Comparison of ENCODE assay signal across 8 cellular contexts in the genomic region with DNA sequence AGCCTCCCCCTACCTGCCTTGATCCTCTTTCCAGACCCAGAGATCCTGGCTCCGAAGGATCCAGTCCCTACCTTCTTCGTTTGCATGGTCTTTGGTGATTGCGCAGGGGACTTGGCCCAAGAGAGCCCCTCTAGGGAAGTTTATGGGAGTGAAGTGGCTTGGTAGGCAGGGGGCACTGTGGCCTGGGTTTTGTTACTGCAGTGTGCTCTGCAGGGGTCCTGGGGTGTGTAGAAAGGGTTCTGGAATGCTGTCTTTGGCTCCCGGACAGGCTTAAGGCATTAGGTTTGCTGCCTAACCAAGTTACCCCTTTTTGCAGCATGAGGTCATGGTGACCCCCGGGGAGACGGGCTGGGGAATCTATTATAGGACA. TPM values are rescaled to one million over a fixed set of nuclear protein-coding genes. Genes with fewer than 3 reads are reported as not detected.
A peak's percentile ranks its signal among the peaks of the same experiment; 100 is the strongest.
DNase-seq lines count a peak whose midpoint lies in the region; ATAC-seq and TF ChIP-seq lines count a peak whose summit lies in the region.

No MANE protein-coding gene starts in this region.

- H4K20me1 ChIP-seq in SK-N-SH (ENCODE audit: insufficient read depth) = peaks cover 20% of the 10 kb centered on the region

- peaks cover 15% of the 10 kb centered on the region for H3K36me3 Mint-ChIP-seq in activated CD4-positive, alpha-beta memory T cell treated with anti-CD3 and anti-CD28 coated beads for 36 hours

- peaks cover 38% of the 10 kb centered on the region for H3K79me2 ChIP-seq in SK-N-SH (ENCODE audit: insufficient read depth)

- intact Hi-C loops in activated CD4-positive, alpha-beta memory T cell treated with anti-CD3 and anti-CD28 coated beads for 36 hours (cut with micrococcal nuclease) = loop anchor here (1.0 to 5.0 kb wide), 3 partner anchors 14 to 148 kb away; no protein-coding TSS in a partner anchor

- H3K4me1 Mint-ChIP-seq in activated CD4-positive, alpha-beta memory T cell treated with anti-CD3 and anti-CD28 coated beads for 36 hours (ENCODE audit: low read depth) = peaks cover 60% of the 10 kb centered on the region

- H3K27me3 Mint-ChIP-seq in activated CD4-positive, alpha-beta memory T cell treated with anti-CD3 and anti-CD28 coated beads for 36 hours = no peaks in the 10 kb centered on the region

- H3K9me3 Mint-ChIP-seq in activated CD4-positive, alpha-beta memory T cell treated with anti-CD3 and anti-CD28 coated beads for 36 hours = no peaks in the 10 kb centered on the region

- H3K36me3 ChIP-seq in SK-N-SH (replicated peaks in 1 of 2; ENCODE audit: control insufficient read depth in 1 of 2, insufficient read depth in 2 of 2, low read length in 1 of 2) (peaks cover 24 to 31% of the 10 kb centered on the region in 2 experiments), iPS-15b (ENCODE audit: control insufficient read depth, insufficient read depth, low read length) (peaks cover 23% of the 10 kb centered on the region), stomach smooth muscle (ENCODE audit: control insufficient read depth in 2 of 2, insufficient read depth in 2 of 2, low read length in 2 of 2) (peaks cover 20 to 32% of the 10 kb centered on the region in 2 donors)

- peak overlapping the region; percentile 71 for H3K4me3 Mint-ChIP-seq in activated CD4-positive, alpha-beta memory T cell treated with anti-CD3 and anti-CD28 coated beads for 36 hours

- TF ChIP-seq EP300 in SK-N-SH (IDR thresholded peaks at IDR 0.05; ENCODE audit: borderline replicate concordance in 1 of 2, low read depth in 1 of 2, low read length in 1 of 2) = no peak

- peak overlapping the region; percentile 91 for H3K4me2 ChIP-seq in SK-N-SH

- CTCF ChIA-PET in SK-N-SH (lab: Yijun Ruan, JAX) = interaction anchor here (0.6 to 6.3 kb wide), 10 partner anchors 6 to 150 kb away, joined by 3 to 99 read pairs (median 5); partner anchors contain the start of gene HAX1
- CTCF ChIA-PET in activated CD4-positive, alpha-beta memory T cell treated with anti-CD3 and anti-CD28 coated beads for 36 hours (lab: Charles Lee) = interaction anchor here (1.0 to 9.6 kb wide), 9 partner anchors 9 to 217 kb away, joined by 3 to 120 read pairs (median 5); no protein-coding TSS in a partner anchor

- H3F3A ChIP-seq in SK-N-SH (replicated peaks; ENCODE audit: insufficient read depth) = peaks cover 11% of the 10 kb centered on the region

- no peaks in the 10 kb centered on the region for H3K9me2 ChIP-seq in SK-N-SH

- 92% methylated on average over 6 of the region's 6 CpGs for WGBS in SK-N-SH (ENCODE audit: low lambda C conversion rate)

- TF ChIP-seq RAD21 in SK-N-SH (IDR thresholded peaks at IDR 0.05; ENCODE audit: low read length) = no peak

- peak overlapping the region; percentile 74 for H3K27ac Mint-ChIP-seq in activated CD4-positive, alpha-beta memory T cell treated with anti-CD3 and anti-CD28 coated beads for 36 hours

- DNase-seq in SK-N-SH (peak; percentile 44), HuH-7.5 (ENCODE audit: low spot score) (no peak), NCI-H2081 (lab: John Stamatoyannopoulos, UW) (no peak), foreskin melanocyte (no peak)
- DNase-seq in activated CD4-positive, alpha-beta memory T cell treated with anti-CD3 and anti-CD28 coated beads for 36 hours = no peak

- no peak for ATAC-seq in SK-N-SH treated with all-trans-retinoic acid at 6 μM for 48 hours

- H3K27me3 ChIP-seq in SK-N-SH (ENCODE audit: insufficient read depth) = no peaks in the 10 kb centered on the region
- H3K27me3 ChIP-seq in iPS-15b (ENCODE audit: control insufficient read depth, insufficient read depth, low read length) = no peaks in the 10 kb centered on the region
- H3K27me3 ChIP-seq in stomach smooth muscle (ENCODE audit: control insufficient read depth in 1 of 2, insufficient read depth in 2 of 2, low read length in 2 of 2) = no peaks in the 10 kb centered on the region

- H3K4me1 ChIP-seq in SK-N-SH (ENCODE audit: control insufficient read depth in 1 of 2, insufficient read depth in 2 of 2, low read depth in 1 of 2, low read length in 1 of 2) (peaks cover 21 to 35% of the 10 kb centered on the region in 2 experiments; a peak in 3 of 4 replicates), iPS-15b (ENCODE audit: control insufficient read depth, insufficient read depth, low read length) (peaks cover 30% of the 10 kb centered on the region), stomach smooth muscle (ENCODE audit: control insufficient read depth, insufficient read depth, low read length) (peaks cover 46% of the 10 kb centered on the region)

- peak; percentile 40 for TF ChIP-seq CTCF in SK-N-SH (IDR thresholded peaks at IDR 0.05)

- POLR2A ChIA-PET in SK-N-SH (lab: Yijun Ruan, JAX) = interaction anchor here (0.9 to 1.3 kb wide), 2 partner anchors 23 to 108 kb away, joined by 3 to 4 read pairs; partner anchors contain the start of gene UBAP2L
- POLR2A ChIA-PET in activated CD4-positive, alpha-beta memory T cell treated with anti-CD3 and anti-CD28 coated beads for 36 hours (lab: Charles Lee) = interaction anchor here (1.1 to 1.8 kb wide), 3 partner anchors 13 to 56 kb away, joined by 4 to 5 read pairs (median 4); no protein-coding TSS in a partner anchor

- H3K27ac ChIP-seq in SK-N-SH (ENCODE audit: low read depth in 2 of 2, low read length in 1 of 2) = no peak overlapping the region
- peak overlapping the region; percentile 69 for H3K27ac ChIP-seq in stomach smooth muscle (ENCODE audit: low read length)

- H2AFZ ChIP-seq in SK-N-SH (ENCODE audit: low read depth) = no peak overlapping the region

- H3K9me3 ChIP-seq in SK-N-SH (no peaks in the 10 kb centered on the region), iPS-15b (ENCODE audit: control insufficient read depth, insufficient read depth, low read length) (no peaks in the 10 kb centered on the region), stomach smooth muscle (ENCODE audit: control insufficient read depth in 2 of 2, low read length in 2 of 2) (no peaks in the 10 kb centered on the region)

- no peak overlapping the region for H3K9ac ChIP-seq in SK-N-SH
- peak overlapping the region; percentile 54 for H3K9ac ChIP-seq in iPS-15b (ENCODE audit: low read depth, low read length)
- peak overlapping the region; percentile 36 to 46 for H3K9ac ChIP-seq in stomach smooth muscle (ENCODE audit: low read length in 2 of 2)

- H3K4me3 ChIP-seq in SK-N-SH (ENCODE audit: low read depth in 2 of 2, low read length in 1 of 2) (peak overlapping the region; percentile 49 to 57; a peak in 3 of 4 replicates), iPS-15b (ENCODE audit: low read depth, low read length) (peak overlapping the region; percentile 67), stomach smooth muscle (ENCODE audit: low read length in 2 of 2) (peak overlapping the region; percentile 26 to 91)

TF ChIP-seq in SK-N-SH, 30 proteins besides CTCF, POLR2A, EP300 and RAD21 (continues in another document):
- TF ChIP-seq SIN3A (IDR thresholded peaks at IDR 0.05; ENCODE audit: borderline replicate concordance, low read depth, low read length) (no peak), GATA2 (CRISPR knock-in tag; IDR thresholded peaks at IDR 0.05) (no peak), FOXM1 (IDR thresholded peaks at IDR 0.05; ENCODE audit: low read depth) (no peak)
- TF ChIP-seq, protein P1, sequence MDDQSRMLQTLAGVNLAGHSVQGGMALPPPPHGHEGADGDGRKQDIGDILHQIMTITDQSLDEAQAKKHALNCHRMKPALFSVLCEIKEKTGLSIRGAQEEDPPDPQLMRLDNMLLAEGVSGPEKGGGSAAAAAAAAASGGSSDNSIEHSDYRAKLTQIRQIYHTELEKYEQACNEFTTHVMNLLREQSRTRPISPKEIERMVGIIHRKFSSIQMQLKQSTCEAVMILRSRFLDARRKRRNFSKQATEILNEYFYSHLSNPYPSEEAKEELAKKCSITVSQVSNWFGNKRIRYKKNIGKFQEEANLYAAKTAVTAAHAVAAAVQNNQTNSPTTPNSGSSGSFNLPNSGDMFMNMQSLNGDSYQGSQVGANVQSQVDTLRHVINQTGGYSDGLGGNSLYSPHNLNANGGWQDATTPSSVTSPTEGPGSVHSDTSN (IDR thresholded peaks at IDR 0.05) = no peak

TF ChIP-seq in SK-N-SH treated with all-trans-retinoic acid at 6 μM for 48 hours, 23 proteins besides CTCF, POLR2A, EP300 and RAD21 (continues in another document):
- TF ChIP-seq OSR1 (CRISPR knock-in tag; IDR thresholded peaks at IDR 0.05) (no peak), ZNF565 (CRISPR knock-in tag; conservative IDR thresholded peaks at IDR 0.05; ENCODE audit: low read depth) (no peak), RARB (CRISPR knock-in tag; IDR thresholded peaks at IDR 0.05) (no peak), SNAI2 (CRISPR knock-in tag; IDR thresholded peaks at IDR 0.05) (no peak), CSDC2 (CRISPR knock-in tag; IDR thresholded peaks at IDR 0.05) (no peak), ZC3H10 (CRISPR knock-in tag; IDR thresholded peaks at IDR 0.05) (no peak), ESRRG (CRISPR knock-in tag; IDR thresholded peaks at IDR 0.05) (no peak)

RNA-seq across cellular contexts. Expression of gene ATP8B2, which starts 3.8 kb away (rescaled TPM):
- 42.7 and 50.7 TPM in 2 replicates for polyA plus RNA-seq in SK-N-SH (2012; rRNA removed)
- polyA plus RNA-seq in SK-N-SH (2012; cell fraction: cytosol; rRNA removed) = 29.9 and 42.8 TPM in 2 replicates
- polyA plus RNA-seq in SK-N-SH (2012; cell fraction: nucleus; rRNA removed) = 71.3 and 72.5 TPM in 2 replicates
- total RNA-seq in activated CD4-positive, alpha-beta memory T cell treated with anti-CD3 and anti-CD28 coated beads for 36 hours = 10 to 100 TPM; 58.5 to 59.9 TPM

RNA-seq across cellular contexts. Expression of gene AQP10, which starts 8.2 kb away (rescaled TPM):
- polyA plus RNA-seq in SK-N-SH (2012; rRNA removed) = 0.02 and 0.13 TPM in 2 replicates
- 0.01 and 0.09 TPM in 2 replicates for polyA plus RNA-seq in SK-N-SH (2012; cell fraction: cytosol; rRNA removed)
- polyA plus RNA-seq in SK-N-SH (2012; cell fraction: nucleus; rRNA removed) = 0.04 and 0.09 TPM in 2 replicates
- not detected for total RNA-seq in activated CD4-positive, alpha-beta memory T cell treated with anti-CD3 and anti-CD28 coated beads for 36 hours

RNA-seq across cellular contexts. Expression of gene HAX1, which starts 56.7 kb away (rescaled TPM):
- 74.1 and 106 TPM in 2 replicates for polyA plus RNA-seq in SK-N-SH (2012; rRNA removed)
- 69.9 and 85.7 TPM in 2 replicates for polyA plus RNA-seq in SK-N-SH (2012; cell fraction: cytosol; rRNA removed)
- 88.9 and 96.0 TPM in 2 replicates for polyA plus RNA-seq in SK-N-SH (2012; cell fraction: nucleus; rRNA removed)
- 100 to 1,000 TPM; 168 to 169 TPM for total RNA-seq in activated CD4-positive, alpha-beta memory T cell treated with anti-CD3 and anti-CD28 coated beads for 36 hours
